Comparison of ENCODE assay signal across 2 cellular contexts in genomic region chr3:8446845-8447244, GRCh38.
TF ChIP-seq lines count a peak whose summit lies in the region.

No MANE protein-coding gene starts in this region.

TF ChIP-seq in A549, 52 proteins besides CTCF, POLR2A, EP300 and RAD21:
- TF ChIP-seq RCOR1 (IDR thresholded peaks at IDR 0.05; ENCODE audit: low read depth, low read length), result no peak
- no peak for TF ChIP-seq PBX3 (IDR thresholded peaks at IDR 0.05)
- TF ChIP-seq EHMT2 (IDR thresholded peaks at IDR 0.05; ENCODE audit: low read depth), result no peak
- no peak for TF ChIP-seq FOSL2 (IDR thresholded peaks at IDR 0.05)
- TF ChIP-seq FOSL2 (CRISPR knock-in tag; IDR thresholded peaks at IDR 0.05), result peak; percentile 66
- no peak for TF ChIP-seq SMC3 (IDR thresholded peaks at IDR 0.05)
- no peak for TF ChIP-seq JUNB (IDR thresholded peaks at IDR 0.05)
- no peak for TF ChIP-seq BHLHE40 (IDR thresholded peaks at IDR 0.05; ENCODE audit: low read depth, low read length)
- TF ChIP-seq POLR2AphosphoS2 (conservative IDR thresholded peaks at IDR 0.05; ENCODE audit: low read length), result no peak
- TF ChIP-seq ZSCAN20 (CRISPR knock-in tag; IDR thresholded peaks at IDR 0.05), result 0 out of 2 replicates have a peak, but pooled peaks have one; percentile 13

TF ChIP-seq in endothelial cell of umbilical vein, 7 proteins besides CTCF, POLR2A, EP300 and RAD21:
- TF ChIP-seq POLR2AphosphoS5 (IDR thresholded peaks at IDR 0.05; ENCODE audit: insufficient read depth, low read depth, low read length), result no peak
- no peak for TF ChIP-seq JUN (IDR thresholded peaks at IDR 0.05; ENCODE audit: borderline replicate concordance, insufficient read depth, insufficient read length, low read depth)
- TF ChIP-seq FOS (IDR thresholded peaks at IDR 0.05; ENCODE audit: borderline replicate concordance, insufficient read depth, low read length), result no peak
- TF ChIP-seq MYC (IDR thresholded peaks at IDR 0.05; ENCODE audit: low read depth, low read length), result no peak
- no peak for TF ChIP-seq GATA2 (IDR thresholded peaks at IDR 0.05; ENCODE audit: insufficient read depth, insufficient read length, low read depth, low read length)
- no peak for TF ChIP-seq EZH2 (IDR thresholded peaks at IDR 0.05; ENCODE audit: borderline replicate concordance, low read depth, low read length, severe bottlenecking)
- no peak for TF ChIP-seq MAX (IDR thresholded peaks at IDR 0.05; ENCODE audit: insufficient read depth, insufficient read length)
TF ChIP-seq in endothelial cell of umbilical vein: peak in this region for 0.
